8 cellular contexts compared by ENCODE assay signal in genomic region chr9:129139233-129139992, GRCh38. TPM values are rescaled to one million over a fixed set of nuclear protein-coding genes. Genes with fewer than 3 reads are reported as not detected.
A peak's percentile ranks its signal among the peaks of the same experiment; 100 is the strongest.
DNase-seq lines count a peak whose midpoint lies in the region; ATAC-seq and TF ChIP-seq lines count a peak whose summit lies in the region.

No MANE protein-coding gene starts in this region.

- H3K27me3 ChIP-seq in OCI-LY3 (ENCODE audit: low read depth, low read length): no peaks in the 10 kb centered on the region

- H3K4me1 ChIP-seq in OCI-LY3 (ENCODE audit: low read length): peaks cover 39% of the 10 kb centered on the region

- peak overlapping the region; percentile 59 for H3K4me3 ChIP-seq in OCI-LY3 (ENCODE audit: low read length)

- H3K9ac ChIP-seq in OCI-LY3 (ENCODE audit: low read length): peak overlapping the region; percentile 41; the same call in 1 of the 2 replicates

- TF ChIP-seq POLR2A in erythroblast (IDR thresholded peaks at IDR 0.05; ENCODE audit: low read length): no peak

- peaks cover 15% of the 10 kb centered on the region; the same call in 1 of the 2 replicates for H4K20me1 ChIP-seq in OCI-LY3 (ENCODE audit: insufficient read depth, low read length)

- peak; percentile 55 for DNase-seq in 8988T
- DNase-seq in HuH-7.5 (ENCODE audit: low spot score): peak; percentile 89
- DNase-seq in activated T-cell treated with anti-CD3 and anti-CD28 coated beads for 1 hour (ENCODE audit: low read depth): peak; percentile 59
- peak; percentile 82 to 89 for DNase-seq in erythroblast (lab: John Stamatoyannopoulos, UW)
- DNase-seq in mucosa of gallbladder (ENCODE audit: low spot score): peak; percentile 88
- peak; percentile 47 to 51 for DNase-seq in stimulated activated CD8-positive, alpha-beta memory T cell treated with anti-CD3 and anti-CD28 coated beads, Interleukin-4, amount 100 ng/mL, for 4 hours (ENCODE audit: low read depth in 2 of 2, low spot score in 1 of 2)

- H3K9me3 ChIP-seq in OCI-LY3 (ENCODE audit: insufficient read depth, low read length): no peaks in the 10 kb centered on the region

- H3K36me3 ChIP-seq in OCI-LY3 (replicated peaks; ENCODE audit: low read depth, low read length): peaks cover 42% of the 10 kb centered on the region

- H3K4me2 ChIP-seq in OCI-LY3 (ENCODE audit: low read length): peak overlapping the region; percentile 87

- H3K79me2 ChIP-seq in OCI-LY3 (ENCODE audit: low read length): no peaks in the 10 kb centered on the region

- ATAC-seq in GM18511 (IDR thresholded peaks at IDR 0.05; ENCODE audit: unreplicated experiment): peak; percentile 38

- no peak overlapping the region for H2AFZ ChIP-seq in OCI-LY3 (ENCODE audit: low read depth, low read length)

- H3K27ac ChIP-seq in OCI-LY3 (ENCODE audit: low read length): peak overlapping the region; percentile 91

- peak; percentile 95 for TF ChIP-seq CTCF in OCI-LY3 (IDR thresholded peaks at IDR 0.05; ENCODE audit: low read depth, low read length)

RNA-seq across cellular contexts. Expression of gene PTPA, which starts 28.2 kb away (rescaled TPM):
- total RNA-seq in mucosa of gallbladder: 126 TPM

RNA-seq across cellular contexts. Expression of gene CRAT, which starts 28.8 kb away (rescaled TPM):
- 83.8 TPM for total RNA-seq in mucosa of gallbladder

RNA-seq across cellular contexts. Expression of gene IER5L, which starts 38.6 kb away (rescaled TPM):
- total RNA-seq in mucosa of gallbladder: 43.5 TPM

RNA-seq across cellular contexts. Expression of gene DOLPP1, which starts 58.5 kb away (rescaled TPM):
- 22.3 TPM for total RNA-seq in mucosa of gallbladder

Comparison
In these comparisons a context has a peak if more than half of its experiments do, and no peak if none do; other contexts are left out.
1. Peak in every context shown above with its lines: DNase-seq, ATAC-seq, H3K4me3 ChIP-seq and H3K27ac ChIP-seq.